In genomic region chr2:148887349-148888002, GRCh38 we compare ENCODE assay signal across 8 cellular contexts. TPM values are rescaled to one million over a fixed set of nuclear protein-coding genes. Genes with fewer than 3 reads are reported as not detected.
A peak's percentile ranks its signal among the peaks of the same experiment; 100 is the strongest.
DNase-seq lines count a peak whose midpoint lies in the region; ATAC-seq, FAIRE-seq and TF ChIP-seq lines count a peak whose summit lies in the region.

No MANE protein-coding gene starts in this region.

- no peak overlapping the region for H3K9ac ChIP-seq in kidney (ENCODE audit: low read length in 2 of 2)

- no peaks in the 10 kb centered on the region for H3K9me3 ChIP-seq in kidney (ENCODE audit: control insufficient read depth in 1 of 2, low read length in 2 of 2)
- H3K9me3 ChIP-seq in suprapubic skin: no peaks in the 10 kb centered on the region

- WGBS in suprapubic skin: 13% methylated on average over 15 of the region's 19 CpGs
- 10 to 16% methylated on average over 16 to 19 of the region's 19 CpGs for WGBS in lower leg skin, 2 donors

- H3K27me3 Mint-ChIP-seq in activated CD4-positive, alpha-beta T cell treated with anti-CD3 and anti-CD28 coated beads, Interleukin-2, amount 10 ng/mL, durations not matched to agents 7 days and 5 days: peaks cover 50% of the 10 kb centered on the region
- peaks cover 44% of the 10 kb centered on the region for H3K27me3 Mint-ChIP-seq in activated CD8-positive, alpha-beta T cell treated with anti-CD3 and anti-CD28 coated beads, Interleukin-2, amount 10 ng/mL, durations not matched to agents 7 days and 5 days (ENCODE audit: low read depth)

- H3K27ac ChIP-seq in kidney (ENCODE audit: low read depth in 2 of 2, low read length in 2 of 2): no peak overlapping the region
- H3K27ac ChIP-seq in suprapubic skin: no peak overlapping the region

- peaks cover 4% of the 10 kb centered on the region for H3K9me3 Mint-ChIP-seq in activated CD4-positive, alpha-beta T cell treated with anti-CD3 and anti-CD28 coated beads, Interleukin-2, amount 10 ng/mL, durations not matched to agents 7 days and 5 days
- peaks cover 6% of the 10 kb centered on the region for H3K9me3 Mint-ChIP-seq in activated CD8-positive, alpha-beta T cell treated with anti-CD3 and anti-CD28 coated beads, Interleukin-2, amount 10 ng/mL, durations not matched to agents 7 days and 5 days (ENCODE audit: insufficient read depth)

- peaks cover 4% of the 10 kb centered on the region for H3K36me3 Mint-ChIP-seq in activated CD4-positive, alpha-beta T cell treated with anti-CD3 and anti-CD28 coated beads, Interleukin-2, amount 10 ng/mL, durations not matched to agents 7 days and 5 days (ENCODE audit: low read depth)
- H3K36me3 Mint-ChIP-seq in activated CD8-positive, alpha-beta T cell treated with anti-CD3 and anti-CD28 coated beads, Interleukin-2, amount 10 ng/mL, durations not matched to agents 7 days and 5 days (ENCODE audit: low read depth): peaks cover under 1% of the 10 kb centered on the region

- CTCF ChIA-PET in activated CD4-positive, alpha-beta T cell treated with anti-CD3 and anti-CD28 coated beads, Interleukin-2, amount 10 ng/mL, durations not matched to agents 7 days and 5 days (lab: Charles Lee): interaction anchor here (0.8 kb wide), 1 partner anchor 12 kb away, joined by 4 read pairs; no protein-coding TSS in a partner anchor
- CTCF ChIA-PET in activated CD8-positive, alpha-beta T cell treated with anti-CD3 and anti-CD28 coated beads, Interleukin-2, amount 10 ng/mL, durations not matched to agents 7 days and 5 days (lab: Charles Lee): interaction anchor here (0.6 kb wide), 1 partner anchor 40 kb away, joined by 3 read pairs; no protein-coding TSS in a partner anchor

- peak; percentile 34 for ATAC-seq in activated CD8-positive, alpha-beta T cell treated with anti-CD3 and anti-CD28 coated beads, Interleukin-2, amount 10 ng/mL, durations not matched to agents 7 days and 5 days
- ATAC-seq in HG03565 (IDR thresholded peaks at IDR 0.05; ENCODE audit: unreplicated experiment) (no peak), HG02840 (IDR thresholded peaks at IDR 0.05; ENCODE audit: low FRiP score, unreplicated experiment) (no peak)

- H3K4me3 Mint-ChIP-seq in activated CD4-positive, alpha-beta T cell treated with anti-CD3 and anti-CD28 coated beads, Interleukin-2, amount 10 ng/mL, durations not matched to agents 7 days and 5 days: peak overlapping the region; percentile 62
- H3K4me3 Mint-ChIP-seq in activated CD8-positive, alpha-beta T cell treated with anti-CD3 and anti-CD28 coated beads, Interleukin-2, amount 10 ng/mL, durations not matched to agents 7 days and 5 days: peak overlapping the region; percentile 69

- peaks cover 12% of the 10 kb centered on the region for H3K4me1 Mint-ChIP-seq in activated CD4-positive, alpha-beta T cell treated with anti-CD3 and anti-CD28 coated beads, Interleukin-2, amount 10 ng/mL, durations not matched to agents 7 days and 5 days
- peaks cover 9% of the 10 kb centered on the region for H3K4me1 Mint-ChIP-seq in activated CD8-positive, alpha-beta T cell treated with anti-CD3 and anti-CD28 coated beads, Interleukin-2, amount 10 ng/mL, durations not matched to agents 7 days and 5 days (ENCODE audit: low read depth)

- POLR2A ChIA-PET in activated CD4-positive, alpha-beta T cell treated with anti-CD3 and anti-CD28 coated beads, Interleukin-2, amount 10 ng/mL, durations not matched to agents 7 days and 5 days (lab: Charles Lee): no interaction called here
- POLR2A ChIA-PET in activated CD8-positive, alpha-beta T cell treated with anti-CD3 and anti-CD28 coated beads, Interleukin-2, amount 10 ng/mL, durations not matched to agents 7 days and 5 days (lab: Charles Lee): interaction anchor here (0.5 kb wide), 1 partner anchor 785 kb away, joined by 5 read pairs; no protein-coding TSS in a partner anchor

- peak overlapping the region; percentile 16 for H3K27ac Mint-ChIP-seq in activated CD4-positive, alpha-beta T cell treated with anti-CD3 and anti-CD28 coated beads, Interleukin-2, amount 10 ng/mL, durations not matched to agents 7 days and 5 days
- H3K27ac Mint-ChIP-seq in activated CD8-positive, alpha-beta T cell treated with anti-CD3 and anti-CD28 coated beads, Interleukin-2, amount 10 ng/mL, durations not matched to agents 7 days and 5 days: no peak overlapping the region

- H3K36me3 ChIP-seq in kidney (ENCODE audit: control insufficient read depth in 1 of 2, insufficient read depth in 2 of 2, low read length in 2 of 2) (no peaks in the 10 kb centered on the region), suprapubic skin (no peaks in the 10 kb centered on the region)

- intact Hi-C loops in kidney (cut with DNase I): no loop called here
- intact Hi-C loops in lower leg skin (cut with DNase I; ENCODE audit: low total_unique reads): no loop called here

- TF ChIP-seq EP300 in suprapubic skin (IDR thresholded peaks at IDR 0.05): no peak

- TF ChIP-seq POLR2A in suprapubic skin (IDR thresholded peaks at IDR 0.05): no peak
- no peak for TF ChIP-seq POLR2A in lower leg skin (IDR thresholded peaks at IDR 0.05)

- no peak for FAIRE-seq in kidney (lab: Jason Lieb, UNC)

- no peak for DNase-seq in activated CD4-positive, alpha-beta T cell treated with anti-CD3 and anti-CD28 coated beads, Interleukin-2, amount 10 ng/mL, durations not matched to agents 7 days and 5 days
- no peak for DNase-seq in activated CD4-positive, alpha-beta T cell treated with anti-CD3 and anti-CD28 coated beads for 48 hours
- no peak for DNase-seq in activated CD8-positive, alpha-beta T cell treated with anti-CD3 and anti-CD28 coated beads, Interleukin-2, amount 10 ng/mL, durations not matched to agents 7 days and 5 days
- DNase-seq in kidney: no peak
- DNase-seq in suprapubic skin (ENCODE audit: low spot score in 2 of 2): no peak
- DNase-seq in lower leg skin (ENCODE audit: low spot score in 2 of 2): no peak

- peaks cover 54% of the 10 kb centered on the region for H3K27me3 ChIP-seq in suprapubic skin

- TF ChIP-seq CTCF in kidney (IDR thresholded peaks at IDR 0.05; ENCODE audit: borderline replicate concordance, extremely low read depth, insufficient read depth) (no peak), suprapubic skin (IDR thresholded peaks at IDR 0.05) (no peak), lower leg skin (IDR thresholded peaks at IDR 0.05) (no peak)

- H3K4me1 ChIP-seq in kidney (ENCODE audit: control insufficient read depth in 1 of 2, insufficient read depth in 1 of 2, low read depth in 1 of 2, low read length in 2 of 2): peaks cover 0 to 5% of the 10 kb centered on the region in 2 donors
- peaks cover 12% of the 10 kb centered on the region for H3K4me1 ChIP-seq in suprapubic skin

- H3K4me3 ChIP-seq in kidney (ENCODE audit: low read length in 2 of 2) (peak overlapping the region; percentile 42 to 48), suprapubic skin (peak overlapping the region; percentile 44), lower leg skin (ENCODE audit: low read depth, poor library complexity, severe bottlenecking) (no peak overlapping the region)

RNA-seq across cellular contexts. Expression of gene KIF5C, which starts 12.4 kb away (rescaled TPM):
- total RNA-seq in activated CD4-positive, alpha-beta T cell treated with anti-CD3 and anti-CD28 coated beads, Interleukin-2, amount 10 ng/mL, durations not matched to agents 7 days and 5 days: 1 to 10 TPM; 6.0 to 6.1 TPM
- 1 to 10 TPM; 4.4 to 6.5 TPM for total RNA-seq in activated CD8-positive, alpha-beta T cell treated with anti-CD3 and anti-CD28 coated beads, Interleukin-2, amount 10 ng/mL, durations not matched to agents 7 days and 5 days
- 3.6 TPM for total RNA-seq in kidney
- polyA plus RNA-seq in kidney (ENCODE audit: insufficient read depth, low read depth, low replicate concordance): 1.0 TPM
- 1 to 10 TPM in 3 of 4 donors, under 1 TPM in 1; 0.30 to 3.2 (median 1.5) TPM for total RNA-seq in suprapubic skin
- total RNA-seq in lower leg skin: 1 to 10 TPM in 3 of 4 donors, under 1 TPM in 1; 0.99 to 1.9 (median 1.3) TPM
